In genomic region chr7:122054393-122054792, GRCh38 we compare ENCODE assay signal across 19 cellular contexts.
A peak's percentile ranks its signal among the peaks of the same experiment; 100 is the strongest.
DNase-seq lines count a peak whose midpoint lies in the region; ATAC-seq and TF ChIP-seq lines count a peak whose summit lies in the region.
"Had no signal": no experiment of that assay in that cellular context is flagged by ENCODE, and none has a peak within 500 bp of the region (broad histone marks: within the 10 kb centered on the region; RNA-seq: fewer than 3 reads in every experiment).

No MANE protein-coding gene starts in this region.

- H3K36me3 ChIP-seq in ACC112 (ENCODE audit: insufficient read depth, low read length) (no peaks in the 10 kb centered on the region), breast epithelium (no peaks in the 10 kb centered on the region)
- H3K36me3 ChIP-seq: BE2C; BLaER1 treated with 17β-estradiol and CSF1 and Interleukin-3, amounts not matched to agents 10 nM and 100 nM had no signal

- H3K79me2 ChIP-seq in ACC112 (ENCODE audit: control insufficient read depth, insufficient read depth, low read length, unreplicated experiment), result no peaks in the 10 kb centered on the region

- TF ChIP-seq CTCF in LNCaP clone FGC (IDR thresholded peaks at IDR 0.05; ENCODE audit: control insufficient read depth, extremely low read depth, insufficient read depth) (no peak), breast epithelium (IDR thresholded peaks at IDR 0.05) (no peak)

- peak overlapping the region; percentile 69 for H2AFZ ChIP-seq in ACC112 (ENCODE audit: low read length, unreplicated experiment)
- H2AFZ ChIP-seq: GM23338 had no signal

- H3K27ac ChIP-seq in ACC112 (ENCODE audit: low read depth, low read length) (no peak overlapping the region), breast epithelium (no peak overlapping the region)
- H3K27ac ChIP-seq: BLaER1 treated with 17β-estradiol and CSF1 and Interleukin-3, amounts not matched to agents 10 nM and 100 nM had no signal

- no peak for ATAC-seq in GM18520 (IDR thresholded peaks at IDR 0.05; ENCODE audit: unreplicated experiment)
- ATAC-seq: GM12878, GM23338, HCT116 had no signal

- intact Hi-C loops in breast epithelium (cut with DNase I; ENCODE audit: low total_unique reads), result no loop called here

- no peak for TF ChIP-seq POLR2A in breast epithelium (IDR thresholded peaks at IDR 0.05)

- H3K27me3 ChIP-seq in ACC112 (ENCODE audit: insufficient read depth, low read length) (no peaks in the 10 kb centered on the region), breast epithelium (no peaks in the 10 kb centered on the region)
- H3K27me3 ChIP-seq: BE2C; BLaER1 treated with 17β-estradiol and CSF1 and Interleukin-3, amounts not matched to agents 10 nM and 100 nM had no signal

- peak overlapping the region; percentile 56; the same call in 1 of the 2 replicates for H3K4me3 ChIP-seq in ACC112 (ENCODE audit: low read depth, low read length)
- no peak overlapping the region for H3K4me3 ChIP-seq in LNCaP clone FGC (ENCODE audit: low read depth, low read length)
- H3K4me3 ChIP-seq in breast epithelium, result no peak overlapping the region
- H3K4me3 ChIP-seq: BLaER1 treated with 17β-estradiol and CSF1 and Interleukin-3, amounts not matched to agents 10 nM and 100 nM; GM12878; GM23338 had no signal

- peak; percentile 73 for DNase-seq in DMS53 (lab: John Stamatoyannopoulos, UW)
- peak; percentile 46 for DNase-seq in LNCaP clone FGC (ENCODE audit: low read depth)
- DNase-seq in stimulated activated CD4-positive, alpha-beta T cell treated with anti-CD3 and anti-CD28 coated beads, Interleukin-4, amount 100 ng/mL, for 1 hour, result no peak
- DNase-seq in breast epithelium (ENCODE audit: low spot score in 2 of 2), result no peak
- DNase-seq: AML-193; BE2C; CD4-positive, alpha-beta T cell; CD8-positive, alpha-beta memory T cell; DMS79; EL; GDM1; H9; HFFc6 had no signal

- no peaks in the 10 kb centered on the region for H3K4me1 ChIP-seq in ACC112 (ENCODE audit: control insufficient read depth, insufficient read depth, low read length, unreplicated experiment)
- no peaks in the 10 kb centered on the region for H3K4me1 ChIP-seq in breast epithelium
- H3K4me1 ChIP-seq: BE2C had no signal

- H3K9me3 ChIP-seq in breast epithelium, result no peaks in the 10 kb centered on the region
- H3K9me3 ChIP-seq: BE2C; BLaER1 treated with 17β-estradiol and CSF1 and Interleukin-3, amounts not matched to agents 10 nM and 100 nM had no signal

Comparison
In these comparisons a context has a peak if more than half of its experiments do, and no peak if none do; other contexts are left out.
1. DNase-seq: peak in DMS53 (single experiment) and LNCaP clone FGC (single experiment); none in stimulated activated CD4-positive, alpha-beta T cell treated with anti-CD3 and anti-CD28 coated beads, Interleukin-4, amount 100 ng/mL, for 1 hour (single experiment) and breast epithelium (0 of 2).